1 cellular context compared by ENCODE assay signal in genomic region chr4:48779998-48780866, GRCh38.
TF ChIP-seq lines count a peak whose summit lies in the region.

Gene FRYL (minus strand): TSS chr4:48780279. CDS start chr4:48634410, 145,869 bp downstream.

TF ChIP-seq in K562, 482 proteins besides CTCF, POLR2A, EP300 and RAD21 (continued from another document and continues in another):
- TF ChIP-seq FIP1L1 (IDR thresholded peaks at IDR 0.05; ENCODE audit: low read depth, low read length, poor library complexity, severe bottlenecking), result no peak
- no peak for TF ChIP-seq ZNF444 (CRISPR knock-in tag; IDR thresholded peaks at IDR 0.05)
- TF ChIP-seq, protein P1, sequence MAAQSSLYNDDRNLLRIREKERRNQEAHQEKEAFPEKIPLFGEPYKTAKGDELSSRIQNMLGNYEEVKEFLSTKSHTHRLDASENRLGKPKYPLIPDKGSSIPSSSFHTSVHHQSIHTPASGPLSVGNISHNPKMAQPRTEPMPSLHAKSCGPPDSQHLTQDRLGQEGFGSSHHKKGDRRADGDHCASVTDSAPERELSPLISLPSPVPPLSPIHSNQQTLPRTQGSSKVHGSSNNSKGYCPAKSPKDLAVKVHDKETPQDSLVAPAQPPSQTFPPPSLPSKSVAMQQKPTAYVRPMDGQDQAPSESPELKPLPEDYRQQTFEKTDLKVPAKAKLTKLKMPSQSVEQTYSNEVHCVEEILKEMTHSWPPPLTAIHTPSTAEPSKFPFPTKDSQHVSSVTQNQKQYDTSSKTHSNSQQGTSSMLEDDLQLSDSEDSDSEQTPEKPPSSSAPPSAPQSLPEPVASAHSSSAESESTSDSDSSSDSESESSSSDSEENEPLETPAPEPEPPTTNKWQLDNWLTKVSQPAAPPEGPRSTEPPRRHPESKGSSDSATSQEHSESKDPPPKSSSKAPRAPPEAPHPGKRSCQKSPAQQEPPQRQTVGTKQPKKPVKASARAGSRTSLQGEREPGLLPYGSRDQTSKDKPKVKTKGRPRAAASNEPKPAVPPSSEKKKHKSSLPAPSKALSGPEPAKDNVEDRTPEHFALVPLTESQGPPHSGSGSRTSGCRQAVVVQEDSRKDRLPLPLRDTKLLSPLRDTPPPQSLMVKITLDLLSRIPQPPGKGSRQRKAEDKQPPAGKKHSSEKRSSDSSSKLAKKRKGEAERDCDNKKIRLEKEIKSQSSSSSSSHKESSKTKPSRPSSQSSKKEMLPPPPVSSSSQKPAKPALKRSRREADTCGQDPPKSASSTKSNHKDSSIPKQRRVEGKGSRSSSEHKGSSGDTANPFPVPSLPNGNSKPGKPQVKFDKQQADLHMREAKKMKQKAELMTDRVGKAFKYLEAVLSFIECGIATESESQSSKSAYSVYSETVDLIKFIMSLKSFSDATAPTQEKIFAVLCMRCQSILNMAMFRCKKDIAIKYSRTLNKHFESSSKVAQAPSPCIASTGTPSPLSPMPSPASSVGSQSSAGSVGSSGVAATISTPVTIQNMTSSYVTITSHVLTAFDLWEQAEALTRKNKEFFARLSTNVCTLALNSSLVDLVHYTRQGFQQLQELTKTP (IDR thresholded peaks at IDR 0.05; ENCODE audit: low read depth in 1 of 2, partially characterized antibody in 2 of 2), result peak in 1 of 2 experiments; percentile 52
- peak; percentile 85 for TF ChIP-seq TBP (optimal IDR thresholded peaks at IDR 0.05; ENCODE audit: low read depth, low read length)
- peak; percentile 3; the same call in 1 of the 2 replicates for TF ChIP-seq JUND (IDR thresholded peaks at IDR 0.05; ENCODE audit: borderline replicate concordance, low read depth, low read length)
- no peak; the same call in 2 of the 3 replicates for TF ChIP-seq JUND (tag; IDR thresholded peaks at IDR 0.05; ENCODE audit: borderline replicate concordance, low read depth, low read length)
- peak; percentile 47 for TF ChIP-seq POLR2B (IDR thresholded peaks at IDR 0.05; ENCODE audit: low read depth, partially characterized antibody)
- TF ChIP-seq TFE3 (CRISPR knock-in tag; IDR thresholded peaks at IDR 0.05), result no peak
- TF ChIP-seq, protein P2, sequence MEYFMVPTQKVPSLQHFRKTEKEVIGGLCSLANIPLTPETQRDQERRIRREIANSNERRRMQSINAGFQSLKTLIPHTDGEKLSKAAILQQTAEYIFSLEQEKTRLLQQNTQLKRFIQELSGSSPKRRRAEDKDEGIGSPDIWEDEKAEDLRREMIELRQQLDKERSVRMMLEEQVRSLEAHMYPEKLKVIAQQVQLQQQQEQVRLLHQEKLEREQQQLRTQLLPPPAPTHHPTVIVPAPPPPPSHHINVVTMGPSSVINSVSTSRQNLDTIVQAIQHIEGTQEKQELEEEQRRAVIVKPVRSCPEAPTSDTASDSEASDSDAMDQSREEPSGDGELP (CRISPR knock-in tag; IDR thresholded peaks at IDR 0.05; ENCODE audit: borderline replicate concordance), result peak; percentile 67
- TF ChIP-seq, protein P3, sequence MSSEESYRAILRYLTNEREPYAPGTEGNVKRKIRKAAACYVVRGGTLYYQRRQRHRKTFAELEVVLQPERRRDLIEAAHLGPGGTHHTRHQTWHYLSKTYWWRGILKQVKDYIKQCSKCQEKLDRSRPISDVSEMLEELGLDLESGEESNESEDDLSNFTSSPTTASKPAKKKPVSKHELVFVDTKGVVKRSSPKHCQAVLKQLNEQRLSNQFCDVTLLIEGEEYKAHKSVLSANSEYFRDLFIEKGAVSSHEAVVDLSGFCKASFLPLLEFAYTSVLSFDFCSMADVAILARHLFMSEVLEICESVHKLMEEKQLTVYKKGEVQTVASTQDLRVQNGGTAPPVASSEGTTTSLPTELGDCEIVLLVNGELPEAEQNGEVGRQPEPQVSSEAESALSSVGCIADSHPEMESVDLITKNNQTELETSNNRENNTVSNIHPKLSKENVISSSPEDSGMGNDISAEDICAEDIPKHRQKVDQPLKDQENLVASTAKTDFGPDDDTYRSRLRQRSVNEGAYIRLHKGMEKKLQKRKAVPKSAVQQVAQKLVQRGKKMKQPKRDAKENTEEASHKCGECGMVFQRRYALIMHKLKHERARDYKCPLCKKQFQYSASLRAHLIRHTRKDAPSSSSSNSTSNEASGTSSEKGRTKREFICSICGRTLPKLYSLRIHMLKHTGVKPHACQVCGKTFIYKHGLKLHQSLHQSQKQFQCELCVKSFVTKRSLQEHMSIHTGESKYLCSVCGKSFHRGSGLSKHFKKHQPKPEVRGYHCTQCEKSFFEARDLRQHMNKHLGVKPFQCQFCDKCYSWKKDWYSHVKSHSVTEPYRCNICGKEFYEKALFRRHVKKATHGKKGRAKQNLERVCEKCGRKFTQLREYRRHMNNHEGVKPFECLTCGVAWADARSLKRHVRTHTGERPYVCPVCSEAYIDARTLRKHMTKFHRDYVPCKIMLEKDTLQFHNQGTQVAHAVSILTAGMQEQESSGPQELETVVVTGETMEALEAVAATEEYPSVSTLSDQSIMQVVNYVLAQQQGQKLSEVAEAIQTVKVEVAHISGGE (CRISPR knock-in tag; IDR thresholded peaks at IDR 0.05), result no peak
- TF ChIP-seq CHD2 (IDR thresholded peaks at IDR 0.05; ENCODE audit: low read depth, low read length), result peak; percentile 83
- TF ChIP-seq MAFF (IDR thresholded peaks at IDR 0.05; ENCODE audit: low read length), result no peak
- TF ChIP-seq ZFX (CRISPR knock-in tag; IDR thresholded peaks at IDR 0.05), result no peak
- no peak; the same call in 1 of the 2 replicates for TF ChIP-seq LCOR (CRISPR knock-in tag; IDR thresholded peaks at IDR 0.05)
- peak; percentile 66 for TF ChIP-seq CEBPB (tag; IDR thresholded peaks at IDR 0.05)
- TF ChIP-seq PHF8 (IDR thresholded peaks at IDR 0.05; ENCODE audit: borderline replicate concordance, low read length), result peak; percentile 68; the same call in 1 of the 2 replicates
- TF ChIP-seq TAF15 (IDR thresholded peaks at IDR 0.05; ENCODE audit: low read depth, low read length), result no peak
- no peak for TF ChIP-seq CEBPG (CRISPR knock-in tag; IDR thresholded peaks at IDR 0.05)
- TF ChIP-seq CEBPG (tag; conservative IDR thresholded peaks at IDR 0.05 in 1 of 2, IDR thresholded peaks at IDR 0.05 in 1 of 2), result peak; percentile 35 to 65; a peak in 2 of 4 replicates
- no peak for TF ChIP-seq RHOXF2B (CRISPR knock-in tag; conservative IDR thresholded peaks at IDR 0.05)
- TF ChIP-seq MCM5 (IDR thresholded peaks at IDR 0.05; ENCODE audit: low read depth), result no peak
- no peak for TF ChIP-seq ZNF707 (CRISPR knock-in tag; conservative IDR thresholded peaks at IDR 0.05)
- TF ChIP-seq RBBP5 (IDR thresholded peaks at IDR 0.05; ENCODE audit: borderline replicate concordance, insufficient read depth, low read length, poor library complexity, severe bottlenecking), result peak; percentile 4
- TF ChIP-seq CBX1 (IDR thresholded peaks at IDR 0.05; ENCODE audit: low read depth), result 0 out of 2 replicates have a peak, but pooled peaks have one; percentile 27
- TF ChIP-seq, protein P4, sequence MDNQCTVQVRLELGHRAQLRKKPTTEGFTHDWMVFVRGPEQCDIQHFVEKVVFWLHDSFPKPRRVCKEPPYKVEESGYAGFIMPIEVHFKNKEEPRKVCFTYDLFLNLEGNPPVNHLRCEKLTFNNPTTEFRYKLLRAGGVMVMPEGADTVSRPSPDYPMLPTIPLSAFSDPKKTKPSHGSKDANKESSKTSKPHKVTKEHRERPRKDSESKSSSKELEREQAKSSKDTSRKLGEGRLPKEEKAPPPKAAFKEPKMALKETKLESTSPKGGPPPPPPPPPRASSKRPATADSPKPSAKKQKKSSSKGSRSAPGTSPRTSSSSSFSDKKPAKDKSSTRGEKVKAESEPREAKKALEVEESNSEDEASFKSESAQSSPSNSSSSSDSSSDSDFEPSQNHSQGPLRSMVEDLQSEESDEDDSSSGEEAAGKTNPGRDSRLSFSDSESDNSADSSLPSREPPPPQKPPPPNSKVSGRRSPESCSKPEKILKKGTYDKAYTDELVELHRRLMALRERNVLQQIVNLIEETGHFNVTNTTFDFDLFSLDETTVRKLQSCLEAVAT (IDR thresholded peaks at IDR 0.05), result peak; percentile 76 to 79; a peak in 3 of 4 replicates
- TF ChIP-seq CLOCK (CRISPR knock-in tag; IDR thresholded peaks at IDR 0.05; ENCODE audit: borderline replicate concordance), result no peak
- no peak for TF ChIP-seq RFX7 (CRISPR knock-in tag; IDR thresholded peaks at IDR 0.05)
- 0 out of 2 replicates have a peak, but pooled peaks have one; percentile 50 for TF ChIP-seq SLC30A9 (CRISPR knock-in tag; IDR thresholded peaks at IDR 0.05)
- no peak for TF ChIP-seq ZNF583 (CRISPR knock-in tag; IDR thresholded peaks at IDR 0.05)
- TF ChIP-seq ASH1L (IDR thresholded peaks at IDR 0.05; ENCODE audit: borderline replicate concordance, low read depth, partially characterized antibody), result peak; percentile 98
- TF ChIP-seq RBM25 (IDR thresholded peaks at IDR 0.05; ENCODE audit: low read depth, low read length, severe bottlenecking), result peak; percentile 93
- TF ChIP-seq PML (IDR thresholded peaks at IDR 0.05; ENCODE audit: low read length), result peak; percentile 44; the same call in 1 of the 2 replicates
- peak in 1 of 3 experiments; percentile 36 for TF ChIP-seq YY1 (IDR thresholded peaks at IDR 0.05; ENCODE audit: borderline replicate concordance in 1 of 3, control insufficient read depth in 1 of 3, extremely low read depth in 1 of 3, insufficient read depth in 3 of 3, insufficient read length in 1 of 3, insufficient replicate concordance in 2 of 3, low read depth in 1 of 3, low read length in 2 of 3)
- 0 out of 2 replicates have a peak, but pooled peaks have one; percentile 30 for TF ChIP-seq TAF7 (tag; IDR thresholded peaks at IDR 0.05)
- TF ChIP-seq HMGXB4 (CRISPR knock-in tag; IDR thresholded peaks at IDR 0.05), result no peak
- 0 out of 2 replicates have a peak, but pooled peaks have one; percentile 3 for TF ChIP-seq ZBTB1 (CRISPR knock-in tag; IDR thresholded peaks at IDR 0.05; ENCODE audit: borderline replicate concordance, low read depth)
